ENCODE assay signal across 8 cellular contexts in genomic region chr14:83071888-83072501, GRCh38.
DNase-seq lines count a peak whose midpoint lies in the region; ATAC-seq and TF ChIP-seq lines count a peak whose summit lies in the region.

No MANE protein-coding gene starts in this region.

- no peaks in the 10 kb centered on the region for H3K36me3 Mint-ChIP-seq in activated CD4-positive, alpha-beta T cell treated with anti-CD3 and anti-CD28 coated beads, Interleukin-2, amount 10 ng/mL, durations not matched to agents 7 days and 5 days (ENCODE audit: low read depth)

- CTCF ChIA-PET in activated CD4-positive, alpha-beta T cell treated with anti-CD3 and anti-CD28 coated beads, Interleukin-2, amount 10 ng/mL, durations not matched to agents 7 days and 5 days (lab: Charles Lee): no interaction called here

- TF ChIP-seq POLR2A in uterus (IDR thresholded peaks at IDR 0.05): no peak

- ATAC-seq in HG02571 (IDR thresholded peaks at IDR 0.05; ENCODE audit: unreplicated experiment) (peak; percentile 53), mucosa of descending colon (no peak)

- no peaks in the 10 kb centered on the region for H3K27me3 Mint-ChIP-seq in activated CD4-positive, alpha-beta T cell treated with anti-CD3 and anti-CD28 coated beads, Interleukin-2, amount 10 ng/mL, durations not matched to agents 7 days and 5 days

- no peak overlapping the region for H3K27ac Mint-ChIP-seq in activated CD4-positive, alpha-beta T cell treated with anti-CD3 and anti-CD28 coated beads, Interleukin-2, amount 10 ng/mL, durations not matched to agents 7 days and 5 days

- POLR2A ChIA-PET in activated CD4-positive, alpha-beta T cell treated with anti-CD3 and anti-CD28 coated beads, Interleukin-2, amount 10 ng/mL, durations not matched to agents 7 days and 5 days (lab: Charles Lee): no interaction called here

- peaks cover 10% of the 10 kb centered on the region for H3K9me3 Mint-ChIP-seq in activated CD4-positive, alpha-beta T cell treated with anti-CD3 and anti-CD28 coated beads, Interleukin-2, amount 10 ng/mL, durations not matched to agents 7 days and 5 days

- H3K9me3 ChIP-seq in mucosa of descending colon: no peaks in the 10 kb centered on the region
- no peaks in the 10 kb centered on the region for H3K9me3 ChIP-seq in uterus

- no peaks in the 10 kb centered on the region for H3K4me1 Mint-ChIP-seq in activated CD4-positive, alpha-beta T cell treated with anti-CD3 and anti-CD28 coated beads, Interleukin-2, amount 10 ng/mL, durations not matched to agents 7 days and 5 days

- H3K4me3 ChIP-seq in foreskin fibroblast (ENCODE audit: low read depth in 1 of 2, low read length in 2 of 2) (no peak overlapping the region), mucosa of descending colon (no peak overlapping the region), uterus (no peak overlapping the region)

- H3K4me3 Mint-ChIP-seq in activated CD4-positive, alpha-beta T cell treated with anti-CD3 and anti-CD28 coated beads, Interleukin-2, amount 10 ng/mL, durations not matched to agents 7 days and 5 days: no peak overlapping the region

- no peak overlapping the region for H3K27ac ChIP-seq in uterus

- DNase-seq in DMS53 treated with DMSO at 0.1 percent for 48 hours (lab: John Stamatoyannopoulos, UW; ENCODE audit: unreplicated experiment) (peak; percentile 33), NCI-H524 (lab: John Stamatoyannopoulos, UW) (peak; percentile 21 to 61), foreskin fibroblast (peak in 1 of 2 donors; percentile 23), mucosa of descending colon (no peak), NCI-H774 (lab: John Stamatoyannopoulos, UW) (no peak), uterus (no peak)
- no peak for DNase-seq in activated CD4-positive, alpha-beta T cell treated with anti-CD3 and anti-CD28 coated beads, Interleukin-2, amount 10 ng/mL, durations not matched to agents 7 days and 5 days

- TF ChIP-seq CTCF in foreskin fibroblast (IDR thresholded peaks at IDR 0.05; ENCODE audit: low read depth, low read length): peak; percentile 37
- TF ChIP-seq CTCF in mucosa of descending colon (IDR thresholded peaks at IDR 0.05): no peak
- TF ChIP-seq CTCF in uterus (IDR thresholded peaks at IDR 0.05): no peak

- H3K36me3 ChIP-seq in mucosa of descending colon (ENCODE audit: low read depth): no peaks in the 10 kb centered on the region
- no peaks in the 10 kb centered on the region for H3K36me3 ChIP-seq in uterus

- intact Hi-C loops in mucosa of descending colon (cut with DNase I, micrococcal nuclease) (no loop called here), uterus (cut with DNase I; ENCODE audit: low total_unique reads) (no loop called here)

- no peaks in the 10 kb centered on the region for H3K27me3 ChIP-seq in uterus

- no peaks in the 10 kb centered on the region for H3K4me1 ChIP-seq in mucosa of descending colon (ENCODE audit: low read depth)
- H3K4me1 ChIP-seq in uterus: no peaks in the 10 kb centered on the region

Comparison
In these comparisons a context has a peak if more than half of its experiments do, and no peak if none do; other contexts are left out.
1. DNase-seq: peak in DMS53 treated with DMSO at 0.1 percent for 48 hours (single experiment) and NCI-H524 (2 of 2); none in mucosa of descending colon (0 of 3), activated CD4-positive, alpha-beta T cell treated with anti-CD3 and anti-CD28 coated beads, Interleukin-2, amount 10 ng/mL, durations not matched to agents 7 days and 5 days (single experiment), NCI-H774 (single experiment) and uterus (0 of 2).